ENCODE assay signal across 31 cellular contexts in genomic region chr4:172826866-172827265, GRCh38.
DNase-seq lines count a peak whose midpoint lies in the region; ATAC-seq, FAIRE-seq and TF ChIP-seq lines count a peak whose summit lies in the region.
"Had no signal": no experiment of that assay in that cellular context is flagged by ENCODE, and none has a peak within 500 bp of the region (broad histone marks: within the 10 kb centered on the region; RNA-seq: fewer than 3 reads in every experiment).

No MANE protein-coding gene starts in this region.

- H3K27ac Mint-ChIP-seq in astrocyte (ENCODE audit: unreplicated experiment), result peak overlapping the region; percentile 20
- no peak overlapping the region for H3K27ac Mint-ChIP-seq in stimulated activated naive B cell treated with anti-CD40 and anti-IgM and Interleukin-4, amounts not matched to agents 10 μg/mL and 1 μg/mL and 100 μg/mL, for 72 hours
- H3K27ac Mint-ChIP-seq: activated CD4-positive, alpha-beta T cell treated with anti-CD3 and anti-CD28 coated beads, Interleukin-2, amount 10 ng/mL, durations not matched to agents 24 days and 14 days; activated naive CD8-positive, alpha-beta T cell treated with anti-CD3 and anti-CD28 coated beads, Interleukin-2, amount 10 ng/mL, durations not matched to agents 7 days and 5 days; CD4-positive, alpha-beta memory T cell; effector memory CD8-positive, alpha-beta T cell; immature natural killer cell; natural killer cell treated with Interleukin-12 subunit alpha and Interleukin-12 subunit beta and Interleukin-15 and Interleukin-18, amount 100 ng/mL, for 72 hours had no signal

- peak; percentile 7 for DNase-seq in NCI-H82 (lab: John Stamatoyannopoulos, UW)
- no peak for DNase-seq in NCI-H82 treated with DMSO at 0.1 percent for 48 hours (lab: John Stamatoyannopoulos, UW; ENCODE audit: unreplicated experiment)
- peak; percentile 44 for DNase-seq in NCI-H510A treated with DMSO at 0.1 percent for 48 hours (lab: John Stamatoyannopoulos, UW)
- peak; percentile 14 for DNase-seq in astrocyte (ENCODE audit: low read depth)
- DNase-seq in Peyer's patch, result no peak
- DNase-seq in stimulated activated naive B cell treated with anti-CD40 and anti-IgM and Interleukin-4, amounts not matched to agents 10 μg/mL and 1 μg/mL and 100 μg/mL, for 72 hours, result no peak
- no peak for DNase-seq in GM13976 (ENCODE audit: low spot score)
- DNase-seq in pancreas, result no peak
- DNase-seq: activated CD4-positive, alpha-beta T cell treated with anti-CD3 and anti-CD28 coated beads, Interleukin-2, amount 10 ng/mL, durations not matched to agents 24 days and 14 days; activated CD8-positive, alpha-beta memory T cell treated with anti-CD3 and anti-CD28 coated beads for 24 hours; activated gamma-delta T cell treated with Interleukin-2 at 50 U/mL for 16 hours; activated naive CD8-positive, alpha-beta T cell treated with anti-CD3 and anti-CD28 coated beads, Interleukin-2, amount 10 ng/mL, durations not matched to agents 7 days and 5 days; AML-193; aorta; CD4-positive, alpha-beta memory T cell; cortex of kidney; DMS 273 treated with DMSO at 0.1 percent for 48 hours; effector memory CD8-positive, alpha-beta T cell; GOT3; immature natural killer cell; mammary epithelial cell; NCI-H1092 treated with DMSO at 0.1 percent for 48 hours; NCI-H2029; NCI-H226; retina; stimulated activated naive CD4-positive, alpha-beta T cell; SW 1271; upper lobe of right lung had no signal

- H3K4me3 ChIP-seq in astrocyte (ENCODE audit: insufficient read depth, low read depth, low read length) (no peak overlapping the region), Peyer's patch (no peak overlapping the region), pancreas (no peak overlapping the region)
- H3K4me3 ChIP-seq: cardiac muscle cell, upper lobe of right lung had no signal

- TF ChIP-seq POLR2A in Peyer's patch (IDR thresholded peaks at IDR 0.05), result no peak

- TF ChIP-seq CTCF in astrocyte (IDR thresholded peaks at IDR 0.05; ENCODE audit: insufficient read depth, low read depth, low read length) (no peak), Peyer's patch (IDR thresholded peaks at IDR 0.05) (no peak), GM13976 (IDR thresholded peaks at IDR 0.05; ENCODE audit: borderline replicate concordance, control extremely low read depth, extremely low read depth, insufficient read depth, missing control alignments) (no peak), pancreas (IDR thresholded peaks at IDR 0.05) (no peak)

- H3K36me3 ChIP-seq in astrocyte (ENCODE audit: insufficient read depth, low read length) (no peaks in the 10 kb centered on the region), Peyer's patch (no peaks in the 10 kb centered on the region), pancreas (no peaks in the 10 kb centered on the region)
- H3K36me3 ChIP-seq: cardiac muscle cell, upper lobe of right lung had no signal

- H3K27me3 ChIP-seq in astrocyte (ENCODE audit: insufficient read depth, low read length) (no peaks in the 10 kb centered on the region), Peyer's patch (no peaks in the 10 kb centered on the region), pancreas (peaks cover 0 to 5% (median 0%) of the 10 kb centered on the region in 4 donors)
- H3K27me3 ChIP-seq: cardiac muscle cell, upper lobe of right lung had no signal

- peak overlapping the region; percentile 23 for H2AFZ ChIP-seq in astrocyte (ENCODE audit: low read depth, low read length)

- WGBS in pancreas, 2 donors, result 78 to 84% methylated on average over 3 of the region's 3 CpGs

- peak overlapping the region; percentile 54 for H3K4me2 ChIP-seq in astrocyte (ENCODE audit: low read length)

- no peak overlapping the region for H3K4me3 Mint-ChIP-seq in astrocyte (ENCODE audit: unreplicated experiment)
- no peak overlapping the region for H3K4me3 Mint-ChIP-seq in stimulated activated naive B cell treated with anti-CD40 and anti-IgM and Interleukin-4, amounts not matched to agents 10 μg/mL and 1 μg/mL and 100 μg/mL, for 72 hours
- H3K4me3 Mint-ChIP-seq: activated CD4-positive, alpha-beta T cell treated with anti-CD3 and anti-CD28 coated beads, Interleukin-2, amount 10 ng/mL, durations not matched to agents 24 days and 14 days; activated naive CD8-positive, alpha-beta T cell treated with anti-CD3 and anti-CD28 coated beads, Interleukin-2, amount 10 ng/mL, durations not matched to agents 7 days and 5 days; CD4-positive, alpha-beta memory T cell; effector memory CD8-positive, alpha-beta T cell; immature natural killer cell; natural killer cell treated with Interleukin-12 subunit alpha and Interleukin-12 subunit beta and Interleukin-15 and Interleukin-18, amount 100 ng/mL, for 72 hours had no signal

- H3K4me1 Mint-ChIP-seq in astrocyte (ENCODE audit: low read depth, unreplicated experiment), result peaks cover 16% of the 10 kb centered on the region
- H3K4me1 Mint-ChIP-seq in stimulated activated naive B cell treated with anti-CD40 and anti-IgM and Interleukin-4, amounts not matched to agents 10 μg/mL and 1 μg/mL and 100 μg/mL, for 72 hours, result no peaks in the 10 kb centered on the region
- H3K4me1 Mint-ChIP-seq: activated CD4-positive, alpha-beta T cell treated with anti-CD3 and anti-CD28 coated beads, Interleukin-2, amount 10 ng/mL, durations not matched to agents 24 days and 14 days; activated naive CD8-positive, alpha-beta T cell treated with anti-CD3 and anti-CD28 coated beads, Interleukin-2, amount 10 ng/mL, durations not matched to agents 7 days and 5 days; CD4-positive, alpha-beta memory T cell; immature natural killer cell had no signal

- no peaks in the 10 kb centered on the region for H3K79me2 ChIP-seq in astrocyte (ENCODE audit: insufficient read depth, low read length)

- peaks cover 3% of the 10 kb centered on the region for H3K9me3 Mint-ChIP-seq in astrocyte (ENCODE audit: unreplicated experiment)
- no peaks in the 10 kb centered on the region for H3K9me3 Mint-ChIP-seq in stimulated activated naive B cell treated with anti-CD40 and anti-IgM and Interleukin-4, amounts not matched to agents 10 μg/mL and 1 μg/mL and 100 μg/mL, for 72 hours
- H3K9me3 Mint-ChIP-seq: activated CD4-positive, alpha-beta T cell treated with anti-CD3 and anti-CD28 coated beads, Interleukin-2, amount 10 ng/mL, durations not matched to agents 24 days and 14 days; activated naive CD8-positive, alpha-beta T cell treated with anti-CD3 and anti-CD28 coated beads, Interleukin-2, amount 10 ng/mL, durations not matched to agents 7 days and 5 days; CD4-positive, alpha-beta memory T cell; natural killer cell treated with Interleukin-12 subunit alpha and Interleukin-12 subunit beta and Interleukin-15 and Interleukin-18, amount 100 ng/mL, for 72 hours had no signal

- H3K4me1 ChIP-seq in astrocyte (ENCODE audit: insufficient read depth, low read length), result peaks cover 9% of the 10 kb centered on the region
- H3K4me1 ChIP-seq in Peyer's patch, result no peaks in the 10 kb centered on the region
- H3K4me1 ChIP-seq in pancreas, result no peaks in the 10 kb centered on the region
- H3K4me1 ChIP-seq: upper lobe of right lung had no signal

- intact Hi-C loops in pancreas (cut with DNase I), result no loop called here

- no peaks in the 10 kb centered on the region for H3K36me3 Mint-ChIP-seq in astrocyte (ENCODE audit: low read depth, unreplicated experiment)
- no peaks in the 10 kb centered on the region for H3K36me3 Mint-ChIP-seq in stimulated activated naive B cell treated with anti-CD40 and anti-IgM and Interleukin-4, amounts not matched to agents 10 μg/mL and 1 μg/mL and 100 μg/mL, for 72 hours
- H3K36me3 Mint-ChIP-seq: activated naive CD8-positive, alpha-beta T cell treated with anti-CD3 and anti-CD28 coated beads, Interleukin-2, amount 10 ng/mL, durations not matched to agents 7 days and 5 days; CD4-positive, alpha-beta memory T cell; immature natural killer cell; natural killer cell treated with Interleukin-12 subunit alpha and Interleukin-12 subunit beta and Interleukin-15 and Interleukin-18, amount 100 ng/mL, for 72 hours had no signal

- peaks cover 2% of the 10 kb centered on the region for H3K27me3 Mint-ChIP-seq in astrocyte (ENCODE audit: low read depth, unreplicated experiment)
- peaks cover 10% of the 10 kb centered on the region in 2 donors for H3K27me3 Mint-ChIP-seq in stimulated activated naive B cell treated with anti-CD40 and anti-IgM and Interleukin-4, amounts not matched to agents 10 μg/mL and 1 μg/mL and 100 μg/mL, for 72 hours
- H3K27me3 Mint-ChIP-seq: activated CD4-positive, alpha-beta T cell treated with anti-CD3 and anti-CD28 coated beads, Interleukin-2, amount 10 ng/mL, durations not matched to agents 24 days and 14 days; effector memory CD8-positive, alpha-beta T cell had no signal

- H4K20me1 ChIP-seq in astrocyte (ENCODE audit: insufficient read depth, low read length), result no peaks in the 10 kb centered on the region

- FAIRE-seq in astrocyte (lab: Jason Lieb, UNC) (no peak), pancreas (lab: Jason Lieb, UNC) (no peak)

- in situ Hi-C loops in GM13976 (cut with MboI; ENCODE audit: low sequenced_read_pairs, unreplicated experiment), result no loop called here

- H3K27ac ChIP-seq in astrocyte (ENCODE audit: low read depth, low read length) (no peak overlapping the region), Peyer's patch (no peak overlapping the region), pancreas (no peak overlapping the region)
- H3K27ac ChIP-seq: cardiac muscle cell, upper lobe of right lung, VCaP had no signal

- H3K9me3 ChIP-seq in astrocyte (ENCODE audit: insufficient read depth, low read depth, low read length), result peaks cover 2% of the 10 kb centered on the region
- H3K9me3 ChIP-seq in Peyer's patch, result no peaks in the 10 kb centered on the region
- no peaks in the 10 kb centered on the region for H3K9me3 ChIP-seq in pancreas
- H3K9me3 ChIP-seq: upper lobe of right lung had no signal

- no peak overlapping the region for H3K9ac ChIP-seq in astrocyte (ENCODE audit: low read length)

- no peak for ATAC-seq in stimulated activated naive B cell treated with anti-CD40 and anti-IgM and Interleukin-4, amounts not matched to agents 10 μg/mL and 1 μg/mL and 100 μg/mL, for 72 hours (replicated peaks)
- no peak for ATAC-seq in pancreas
- ATAC-seq: effector memory CD8-positive, alpha-beta T cell; upper lobe of right lung had no signal

Comparison
In these comparisons a context has a peak if more than half of its experiments do, and no peak if none do; other contexts are left out.
1. DNase-seq: peak in NCI-H82 (single experiment), NCI-H510A treated with DMSO at 0.1 percent for 48 hours (single experiment) and astrocyte (single experiment); none in NCI-H82 treated with DMSO at 0.1 percent for 48 hours (single experiment), Peyer's patch (0 of 3), stimulated activated naive B cell treated with anti-CD40 and anti-IgM and Interleukin-4, amounts not matched to agents 10 μg/mL and 1 μg/mL and 100 μg/mL, for 72 hours (single experiment), GM13976 (single experiment) and pancreas (0 of 6).